ENCODE assay signal across 12 cellular contexts in the genomic region with DNA sequence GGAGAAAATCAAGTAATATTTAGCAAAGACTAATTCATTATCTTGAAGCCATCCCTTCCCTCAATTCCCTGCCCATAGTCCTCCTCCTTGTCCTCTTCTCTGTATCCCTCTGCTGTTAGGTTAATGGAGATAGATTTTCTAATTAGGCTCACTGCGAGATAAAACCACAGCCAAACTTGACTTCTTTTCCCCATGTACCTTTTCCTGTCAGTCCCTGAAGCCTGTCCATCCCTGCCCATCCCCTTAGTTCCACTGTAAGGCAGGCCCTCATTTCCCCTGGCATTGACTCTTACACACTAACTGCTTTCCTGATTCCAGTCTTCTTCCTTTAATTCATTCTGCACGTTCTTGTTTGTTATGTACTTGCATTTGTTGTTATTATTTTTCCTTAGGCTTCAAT. TPM values are rescaled to one million over a fixed set of nuclear protein-coding genes. Genes with fewer than 3 reads are reported as not detected.
DNase-seq lines count a peak whose midpoint lies in the region; ATAC-seq and TF ChIP-seq lines count a peak whose summit lies in the region.
"Had no signal": no experiment of that assay in that cellular context is flagged by ENCODE, and none has a peak within 500 bp of the region (broad histone marks: within the 10 kb centered on the region; RNA-seq: fewer than 3 reads in every experiment).

No MANE protein-coding gene starts in this region.

- intact Hi-C loops in adrenal gland (cut with DNase I) (no loop called here), right lobe of liver (cut with DNase I) (no loop called here), spleen (cut with DNase I; ENCODE audit: low total_unique reads) (no loop called here)

- H3K4me2 ChIP-seq in GM23248 (ENCODE audit: unreplicated experiment), result peak overlapping the region; percentile 86

- peak overlapping the region; percentile 82 for H3K9ac ChIP-seq in GM23248

- in situ Hi-C loops in GM23248 (cut with MboI), result no loop called here

- peaks cover 28% of the 10 kb centered on the region for H3K27me3 Mint-ChIP-seq in activated naive CD4-positive, alpha-beta T cell treated with anti-CD3 and anti-CD28 coated beads, Interleukin-2, amount 10 ng/mL, durations not matched to agents 7 days and 5 days
- peaks cover 26% of the 10 kb centered on the region for H3K27me3 Mint-ChIP-seq in stimulated activated naive CD8-positive, alpha-beta T cell treated with anti-CD3 and anti-CD28 coated beads, Interleukin-15, amount 100 ng/mL, for 72 hours

- TF ChIP-seq CTCF in adrenal gland (IDR thresholded peaks at IDR 0.05), result no peak
- TF ChIP-seq CTCF in right lobe of liver (IDR thresholded peaks at IDR 0.05), result no peak
- TF ChIP-seq CTCF in spleen (IDR thresholded peaks at IDR 0.05 in 8 of 11, conservative IDR thresholded peaks at IDR 0.05 in 3 of 11), result no peak

- no peak overlapping the region for H3K27ac Mint-ChIP-seq in activated naive CD4-positive, alpha-beta T cell treated with anti-CD3 and anti-CD28 coated beads, Interleukin-2, amount 10 ng/mL, durations not matched to agents 7 days and 5 days
- no peak overlapping the region for H3K27ac Mint-ChIP-seq in stimulated activated naive CD8-positive, alpha-beta T cell treated with anti-CD3 and anti-CD28 coated beads, Interleukin-15, amount 100 ng/mL, for 72 hours
- H3K27ac Mint-ChIP-seq: CD8-positive, alpha-beta T cell; T-helper 1 cell treated with Interleukin-12 subunit alpha and Interleukin-12 subunit beta and Interleukin-4 antibody, amounts not matched to agents 30 μg/mL and 1 μg/mL, for 36 hours had no signal

- H4K20me1 ChIP-seq in GM23248 (ENCODE audit: insufficient read depth), result no peaks in the 10 kb centered on the region

- CTCF ChIA-PET in activated naive CD4-positive, alpha-beta T cell treated with anti-CD3 and anti-CD28 coated beads, Interleukin-2, amount 10 ng/mL, durations not matched to agents 7 days and 5 days (lab: Charles Lee), result no interaction called here

- H3K27ac ChIP-seq in GM23248 (peak overlapping the region; percentile 85; the same call in 1 of the 2 replicates), adrenal gland (peak overlapping the region in 4 of 5 donors; percentile 12 to 92 (median 82)), right lobe of liver (peak overlapping the region; percentile 58 to 88 (median 66)), spleen (peak overlapping the region; percentile 64 to 93 (median 92))

- H3K4me3 Mint-ChIP-seq in activated naive CD4-positive, alpha-beta T cell treated with anti-CD3 and anti-CD28 coated beads, Interleukin-2, amount 10 ng/mL, durations not matched to agents 7 days and 5 days, result no peak overlapping the region
- H3K4me3 Mint-ChIP-seq in stimulated activated naive CD8-positive, alpha-beta T cell treated with anti-CD3 and anti-CD28 coated beads, Interleukin-15, amount 100 ng/mL, for 72 hours, result no peak overlapping the region
- H3K4me3 Mint-ChIP-seq: CD8-positive, alpha-beta T cell; T-helper 1 cell treated with Interleukin-12 subunit alpha and Interleukin-12 subunit beta and Interleukin-4 antibody, amounts not matched to agents 30 μg/mL and 1 μg/mL, for 36 hours had no signal

- H3K79me2 ChIP-seq in GM23248 (ENCODE audit: insufficient read depth), result no peaks in the 10 kb centered on the region

- H3K36me3 ChIP-seq in GM23248 (ENCODE audit: low read depth), result peaks cover 4% of the 10 kb centered on the region; the same call in 1 of the 2 replicates
- peaks cover 0 to 7% of the 10 kb centered on the region in 2 donors for H3K36me3 ChIP-seq in adrenal gland (replicated peaks in 1 of 2)
- H3K36me3 ChIP-seq in right lobe of liver, result no peaks in the 10 kb centered on the region
- peaks cover 0 to 33% (median 9%) of the 10 kb centered on the region in 6 donors for H3K36me3 ChIP-seq in spleen

- no peak for ATAC-seq in right lobe of liver
- no peak for ATAC-seq in stimulated activated naive CD8-positive, alpha-beta T cell treated with anti-CD3 and anti-CD28 coated beads, Interleukin-15, amount 100 ng/mL, for 72 hours
- ATAC-seq in GM18519 (IDR thresholded peaks at IDR 0.05; ENCODE audit: low FRiP score, unreplicated experiment), result no peak
- ATAC-seq: CD8-positive, alpha-beta T cell had no signal

- no peaks in the 10 kb centered on the region for H3K9me3 Mint-ChIP-seq in activated naive CD4-positive, alpha-beta T cell treated with anti-CD3 and anti-CD28 coated beads, Interleukin-2, amount 10 ng/mL, durations not matched to agents 7 days and 5 days
- H3K9me3 Mint-ChIP-seq in stimulated activated naive CD8-positive, alpha-beta T cell treated with anti-CD3 and anti-CD28 coated beads, Interleukin-15, amount 100 ng/mL, for 72 hours, result peaks cover 5 to 7% of the 10 kb centered on the region in 2 donors
- H3K9me3 Mint-ChIP-seq: T-helper 1 cell treated with Interleukin-12 subunit alpha and Interleukin-12 subunit beta and Interleukin-4 antibody, amounts not matched to agents 30 μg/mL and 1 μg/mL, for 36 hours had no signal

- DNase-seq in GM23248 (no peak), adrenal gland (no peak), right lobe of liver (no peak), spleen (no peak), SKM-1 treated with dmso at 0.1 percent for 144 hours (lab: John Stamatoyannopoulos, UW; ENCODE audit: unreplicated experiment) (no peak)
- DNase-seq in activated naive CD4-positive, alpha-beta T cell treated with anti-CD3 and anti-CD28 coated beads, Interleukin-2, amount 10 ng/mL, durations not matched to agents 7 days and 5 days, result no peak
- no peak for DNase-seq in stimulated activated naive CD8-positive, alpha-beta T cell treated with anti-CD3 and anti-CD28 coated beads, Interleukin-15, amount 100 ng/mL, for 72 hours
- DNase-seq: CD8-positive, alpha-beta T cell; NCI-H1105 treated with DMSO at 0.1 percent for 48 hours; stimulated activated CD4-positive, alpha-beta T cell treated with anti-CD3 and anti-CD28 coated beads, Interleukin-4, amount 100 ng/mL, for 24 hours had no signal

- H3K4me3 ChIP-seq in GM23248 (peak overlapping the region; percentile 70), adrenal gland (peak overlapping the region in 2 of 4 donors; percentile 38 to 52), right lobe of liver (peak overlapping the region; percentile 24 to 46 (median 25)), spleen (peak overlapping the region; percentile 8 to 72 (median 54))

- 0 out of 2 replicates have a peak overlapping the region, but pooled peaks have one; percentile 82 for H2AFZ ChIP-seq in GM23248

- TF ChIP-seq POLR2A in adrenal gland (IDR thresholded peaks at IDR 0.05) (no peak), right lobe of liver (IDR thresholded peaks at IDR 0.05) (no peak), spleen (IDR thresholded peaks at IDR 0.05) (no peak)

- no peaks in the 10 kb centered on the region for H3K9me2 ChIP-seq in GM23248 (ENCODE audit: insufficient read depth)

- H3K9me3 ChIP-seq in GM23248 (ENCODE audit: low read depth), result no peaks in the 10 kb centered on the region
- no peaks in the 10 kb centered on the region for H3K9me3 ChIP-seq in adrenal gland (replicated peaks in 1 of 3)
- no peaks in the 10 kb centered on the region for H3K9me3 ChIP-seq in right lobe of liver
- H3K9me3 ChIP-seq in spleen, result no peaks in the 10 kb centered on the region

- no peaks in the 10 kb centered on the region for H3K27me3 ChIP-seq in GM23248 (replicated peaks; ENCODE audit: insufficient read depth)
- no peaks in the 10 kb centered on the region for H3K27me3 ChIP-seq in adrenal gland
- H3K27me3 ChIP-seq in right lobe of liver, result no peaks in the 10 kb centered on the region
- H3K27me3 ChIP-seq in spleen (replicated peaks in 1 of 7), result no peaks in the 10 kb centered on the region

- no peaks in the 10 kb centered on the region for H3K36me3 Mint-ChIP-seq in activated naive CD4-positive, alpha-beta T cell treated with anti-CD3 and anti-CD28 coated beads, Interleukin-2, amount 10 ng/mL, durations not matched to agents 7 days and 5 days
- H3K36me3 Mint-ChIP-seq: CD8-positive, alpha-beta T cell had no signal

- 93 to 95% methylated on average over 2 of the region's 2 CpGs for WGBS in GM23248 (ENCODE audit: low coverage in 1 of 2, low lambda C conversion rate in 2 of 2, missing lambda C conversion rate in 2 of 2), 2 experiments
- WGBS in adrenal gland, 4 donors, result 46 to 64% (median 49%) methylated on average over 2 of the region's 2 CpGs
- 59% methylated on average over 2 of the region's 2 CpGs for WGBS in right lobe of liver (ENCODE audit: insufficient coverage, low coverage, low lambda C conversion rate, missing lambda C conversion rate)
- WGBS in spleen, 5 donors, result 28 to 52% (median 37%) methylated on average over 2 of the region's 2 CpGs

- H3K4me1 Mint-ChIP-seq in activated naive CD4-positive, alpha-beta T cell treated with anti-CD3 and anti-CD28 coated beads, Interleukin-2, amount 10 ng/mL, durations not matched to agents 7 days and 5 days, result peaks cover 8% of the 10 kb centered on the region
- H3K4me1 Mint-ChIP-seq in stimulated activated naive CD8-positive, alpha-beta T cell treated with anti-CD3 and anti-CD28 coated beads, Interleukin-15, amount 100 ng/mL, for 72 hours, result no peaks in the 10 kb centered on the region

- H3F3A ChIP-seq in GM23248 (ENCODE audit: insufficient read depth), result peaks cover 22% of the 10 kb centered on the region

- peaks cover 24% of the 10 kb centered on the region for H3K4me1 ChIP-seq in GM23248 (ENCODE audit: insufficient read depth)
- H3K4me1 ChIP-seq in adrenal gland (replicated peaks in 1 of 2), result peaks cover 10 to 28% of the 10 kb centered on the region in 2 donors
- H3K4me1 ChIP-seq in right lobe of liver, result peaks cover 0 to 10% (median 0%) of the 10 kb centered on the region in 4 donors
- peaks cover 0 to 72% (median 30%) of the 10 kb centered on the region in 6 donors for H3K4me1 ChIP-seq in spleen

RNA-seq across cellular contexts. Expression of gene TLR4, which starts 1.2 kb away (rescaled TPM):
- total RNA-seq in GM23248 (2014; rRNA removed; shearing (Covaris generic)), result 11.9 and 13.8 TPM in 2 replicates
- polyA plus RNA-seq in GM23248 (2016; fragmentation: Nextera tagmentation; extraction: Ambion mirVana) (5.1 TPM in 2 replicates), adrenal gland (10 to 100 TPM in 1 of 3 donors, 1 to 10 TPM in 2; 5.5 to 17.6 (median 7.3) TPM), spleen (10 to 100 TPM in 1 of 3 donors, 1 to 10 TPM in 2; 6.3 to 14.8 (median 7.8) TPM)
- total RNA-seq in adrenal gland (10 to 100 TPM; 25.8 to 65.2 (median 43.2) TPM), right lobe of liver (10 to 100 TPM in 3 of 6 experiments, 1 to 10 TPM in 3; 5.3 to 14.1 (median 10.6) TPM), spleen (100 to 1,000 TPM in 5 of 7 donors, 10 to 100 TPM in 2; 62.8 to 216 (median 136) TPM)
